Comparison of ENCODE assay signal across 31 cellular contexts in genomic region chr16:1596516-1596915, GRCh38.
"Had no signal": no experiment of that assay in that cellular context is flagged by ENCODE, and none has a peak within 500 bp of the region (broad histone marks: within the 10 kb centered on the region; RNA-seq: fewer than 3 reads in every experiment).

No MANE protein-coding gene starts in this region.

- H3K27ac ChIP-seq: neutrophil, ovary, parathyroid adenoma, psoas muscle, right lobe of liver, skin epidermis, spleen, suprapubic skin, testis, tibial artery, transverse colon, upper lobe of left lung, vagina had no signal

- H3K36me3 ChIP-seq: neutrophil, ovary, transverse colon had no signal

- H3K36me3 Mint-ChIP-seq: natural killer cell had no signal

- ATAC-seq: naive thymus-derived CD4-positive, alpha-beta T cell; natural killer cell; psoas muscle; right cardiac atrium; stimulated activated memory B cell treated with anti-CD40 and anti-IgM and Interleukin-4, amounts not matched to agents 10 μg/mL and 1 μg/mL and 100 μg/mL, for 72 hours; stimulated activated naive CD8-positive, alpha-beta T cell treated with anti-CD3 and anti-CD28 coated beads, Interleukin-15, amount 100 ng/mL, for 72 hours; stimulated activated naive CD8-positive, alpha-beta T cell treated with anti-CD3 and anti-CD28 coated beads, Interleukin-15, Interleukin-2, amounts not matched to agents 100 U/mL and 50 U/mL, for 24 hours had no signal

- DNase-seq: naive thymus-derived CD4-positive, alpha-beta T cell; natural killer cell; nucleus accumbens; ovary; posterior cingulate gyrus; psoas muscle; right cardiac atrium; right lobe of liver; spleen; stimulated activated CD4-positive, alpha-beta T cell treated with anti-CD3 and anti-CD28 coated beads, Interleukin-12 subunit alpha, Interleukin-12 subunit beta, amount 100 ng/mL, for 4 hours; stimulated activated CD4-positive, alpha-beta T cell treated with anti-CD3 and anti-CD28 coated beads, Interleukin-1b, Interleukin-23, amount 100 ng/mL, for 48 hours; stimulated activated CD4-positive, alpha-beta T cell treated with anti-CD3 and anti-CD28 coated beads, Interleukin-4, amount 100 ng/mL, for 1 hour; stimulated activated CD4-positive, alpha-beta T cell treated with anti-CD3 and anti-CD28 coated beads, Interleukin-4, amount 100 ng/mL, for 4 hours; stimulated activated CD8-positive, alpha-beta memory T cell treated with anti-CD3 and anti-CD28 coated beads, Interleukin-4, amount 100 ng/mL, for 48 hours; stimulated activated naive CD4-positive, alpha-beta T cell; stimulated activated naive CD8-positive, alpha-beta T cell treated with anti-CD3 and anti-CD28 coated beads, Interleukin-15, amount 100 ng/mL, for 72 hours; stimulated activated naive CD8-positive, alpha-beta T cell treated with anti-CD3 and anti-CD28 coated beads, Interleukin-15, Interleukin-2, amounts not matched to agents 100 U/mL and 50 U/mL, for 24 hours; substantia nigra; testis; tibial artery; transverse colon had no signal

- H3K9me3 ChIP-seq: neutrophil, ovary, psoas muscle, right lobe of liver, spleen, suprapubic skin, testis, tibial artery, transverse colon, upper lobe of left lung, vagina had no signal

- H3K4me3 Mint-ChIP-seq: naive thymus-derived CD4-positive, alpha-beta T cell; natural killer cell; nephron; stimulated activated memory B cell treated with anti-CD40 and anti-IgM and Interleukin-4, amounts not matched to agents 10 μg/mL and 1 μg/mL and 100 μg/mL, for 72 hours; stimulated activated naive CD8-positive, alpha-beta T cell treated with anti-CD3 and anti-CD28 coated beads, Interleukin-15, amount 100 ng/mL, for 72 hours had no signal

- H3K4me3 ChIP-seq: ovary, psoas muscle, right lobe of liver, skin epidermis, smooth muscle cell, spleen, suprapubic skin, testis, tibial artery, transverse colon, upper lobe of left lung, vagina had no signal

- H3K9me3 Mint-ChIP-seq: naive thymus-derived CD4-positive, alpha-beta T cell; natural killer cell; stimulated activated memory B cell treated with anti-CD40 and anti-IgM and Interleukin-4, amounts not matched to agents 10 μg/mL and 1 μg/mL and 100 μg/mL, for 72 hours; stimulated activated naive CD8-positive, alpha-beta T cell treated with anti-CD3 and anti-CD28 coated beads, Interleukin-15, amount 100 ng/mL, for 72 hours had no signal

- H3K4me2 ChIP-seq: smooth muscle cell had no signal

- H3K27ac Mint-ChIP-seq: naive thymus-derived CD4-positive, alpha-beta T cell; natural killer cell; nephron; progenitor cell of endocrine pancreas; stimulated activated memory B cell treated with anti-CD40 and anti-IgM and Interleukin-4, amounts not matched to agents 10 μg/mL and 1 μg/mL and 100 μg/mL, for 72 hours; stimulated activated naive CD8-positive, alpha-beta T cell treated with anti-CD3 and anti-CD28 coated beads, Interleukin-15, amount 100 ng/mL, for 72 hours had no signal

- H3K4me1 ChIP-seq: parathyroid adenoma, psoas muscle, right lobe of liver, spleen, suprapubic skin, testis, tibial artery, transverse colon, vagina had no signal

- H3K27me3 Mint-ChIP-seq: naive thymus-derived CD4-positive, alpha-beta T cell; progenitor cell of endocrine pancreas; stimulated activated memory B cell treated with anti-CD40 and anti-IgM and Interleukin-4, amounts not matched to agents 10 μg/mL and 1 μg/mL and 100 μg/mL, for 72 hours; stimulated activated naive CD8-positive, alpha-beta T cell treated with anti-CD3 and anti-CD28 coated beads, Interleukin-15, amount 100 ng/mL, for 72 hours had no signal

- H3K4me1 Mint-ChIP-seq: natural killer cell; nephron; stimulated activated memory B cell treated with anti-CD40 and anti-IgM and Interleukin-4, amounts not matched to agents 10 μg/mL and 1 μg/mL and 100 μg/mL, for 72 hours had no signal

- H3K27me3 ChIP-seq: neutrophil, ovary, right lobe of liver, spleen, suprapubic skin, testis, tibial artery, transverse colon, upper lobe of left lung, vagina had no signal

- H3K79me2 ChIP-seq: parathyroid adenoma had no signal

- H2AFZ ChIP-seq: parathyroid adenoma had no signal

- H3K9ac ChIP-seq: parathyroid adenoma had no signal
